11 cellular contexts compared by ENCODE assay signal in genomic region chr10:29243750-29244149, GRCh38. TPM values are rescaled to one million over a fixed set of nuclear protein-coding genes. Genes with fewer than 3 reads are reported as not detected.
DNase-seq lines count a peak whose midpoint lies in the region; ATAC-seq, FAIRE-seq and TF ChIP-seq lines count a peak whose summit lies in the region.
"Had no signal": no experiment of that assay in that cellular context is flagged by ENCODE, and none has a peak within 500 bp of the region (broad histone marks: within the 10 kb centered on the region; RNA-seq: fewer than 3 reads in every experiment).

No MANE protein-coding gene starts in this region.

- no peak for DNase-seq in AG04449 (ENCODE audit: low read depth, low spot score)
- no peak for DNase-seq in GM20000 (ENCODE audit: low spot score)
- DNase-seq in WTC11 (ENCODE audit: low spot score): peak; percentile 47
- no peak for DNase-seq in keratinocyte (ENCODE audit: low read depth, low spot score)
- DNase-seq in globus pallidus (ENCODE audit: low spot score): no peak
- DNase-seq in T-helper 2 cell treated with Interferon-gamma antibody and Interleukin-4, amounts not matched to agents 5 μg/mL and 100 μg/mL, for 36 hours (ENCODE audit: low spot score): no peak
- DNase-seq: activated CD8-positive, alpha-beta memory T cell treated with anti-CD3 and anti-CD28 coated beads, Interleukin-2, amount 50 U/mL, for 48 hours; effector memory CD4-positive, alpha-beta T cell; MV-4-11 had no signal

- H3K9ac ChIP-seq in keratinocyte (ENCODE audit: control insufficient read depth, extremely low read depth, insufficient read depth, low read length): no peak overlapping the region

- dilution Hi-C loops in keratinocyte (cut with MboI; ENCODE audit: extremely low pct_ligation_motif_present, low sequenced_read_pairs): no loop called here

- no peaks in the 10 kb centered on the region for H3K4me1 ChIP-seq in keratinocyte (ENCODE audit: control insufficient read depth, extremely low read depth, insufficient read depth, low read length)

- no peaks in the 10 kb centered on the region for H3K79me2 ChIP-seq in keratinocyte (ENCODE audit: control insufficient read depth, insufficient read depth, low read length)

- TF ChIP-seq CTCF in AG04449 (IDR thresholded peaks at IDR 0.05; ENCODE audit: insufficient read depth, low read length, missing control alignments) (peak; percentile 22), GM20000 (IDR thresholded peaks at IDR 0.05; ENCODE audit: extremely low read depth, missing control alignments) (peak; percentile 10), WTC11 (IDR thresholded peaks at IDR 0.05) (peak; percentile 33), keratinocyte (optimal IDR thresholded peaks at IDR 0.05 in 1 of 3, IDR thresholded peaks at IDR 0.05 in 1 of 3, conservative IDR thresholded peaks at IDR 0.05 in 1 of 3; ENCODE audit: extremely low read depth in 1 of 3, insufficient read depth in 2 of 3, low read length in 3 of 3) (peak; percentile 56 to 65 (median 62))

- no peaks in the 10 kb centered on the region for H3K36me3 Mint-ChIP-seq in WTC11
- H3K36me3 Mint-ChIP-seq in T-helper 2 cell treated with Interferon-gamma antibody and Interleukin-4, amounts not matched to agents 5 μg/mL and 100 μg/mL, for 36 hours (ENCODE audit: low read depth): no peaks in the 10 kb centered on the region

- POLR2A ChIA-PET in AG04449 (lab: Yijun Ruan, JAX): no interaction called here
- POLR2A ChIA-PET in WTC11 (lab: Charles Lee): interaction anchor here (0.5 to 0.7 kb wide), 2 partner anchors 9 to 10 kb away, joined by 3 read pairs; no protein-coding TSS in a partner anchor

- H3K27ac ChIP-seq in keratinocyte (ENCODE audit: control insufficient read depth, insufficient read depth, low read length): no peak overlapping the region

- H3K4me2 ChIP-seq in keratinocyte (ENCODE audit: control insufficient read depth, extremely low read depth, insufficient read depth, low read depth, low read length): no peak overlapping the region

- no peaks in the 10 kb centered on the region for H3K36me3 ChIP-seq in keratinocyte (ENCODE audit: control insufficient read depth in 2 of 2, extremely low read depth in 1 of 2, insufficient read depth in 2 of 2, low read length in 2 of 2)

- H2AFZ ChIP-seq in keratinocyte (ENCODE audit: control insufficient read depth, low read length): no peak overlapping the region

- no peak overlapping the region for H3K4me3 Mint-ChIP-seq in WTC11
- no peak overlapping the region for H3K4me3 Mint-ChIP-seq in T-helper 2 cell treated with Interferon-gamma antibody and Interleukin-4, amounts not matched to agents 5 μg/mL and 100 μg/mL, for 36 hours

- H3K9me1 ChIP-seq in keratinocyte (ENCODE audit: control insufficient read depth, extremely low read depth, insufficient read depth, low read length): no peaks in the 10 kb centered on the region

- H3K27me3 Mint-ChIP-seq in WTC11 (ENCODE audit: low read depth): no peaks in the 10 kb centered on the region
- H3K27me3 Mint-ChIP-seq in T-helper 2 cell treated with Interferon-gamma antibody and Interleukin-4, amounts not matched to agents 5 μg/mL and 100 μg/mL, for 36 hours (ENCODE audit: low read depth): no peaks in the 10 kb centered on the region

- H3K27ac Mint-ChIP-seq in WTC11: no peak overlapping the region
- H3K27ac Mint-ChIP-seq in T-helper 2 cell treated with Interferon-gamma antibody and Interleukin-4, amounts not matched to agents 5 μg/mL and 100 μg/mL, for 36 hours: no peak overlapping the region

- peaks cover 3% of the 10 kb centered on the region for H3K27me3 ChIP-seq in keratinocyte (ENCODE audit: control insufficient read depth, extremely low read depth, insufficient read depth, low read length)

- peaks cover 2% of the 10 kb centered on the region; the same call in 1 of the 2 replicates for H3K4me1 Mint-ChIP-seq in WTC11
- no peaks in the 10 kb centered on the region for H3K4me1 Mint-ChIP-seq in T-helper 2 cell treated with Interferon-gamma antibody and Interleukin-4, amounts not matched to agents 5 μg/mL and 100 μg/mL, for 36 hours (ENCODE audit: low read depth)

- H3K9me3 Mint-ChIP-seq in WTC11: 0 out of 2 replicates have a peak, but pooled peaks cover 3% of the 10 kb centered on the region
- no peaks in the 10 kb centered on the region for H3K9me3 Mint-ChIP-seq in T-helper 2 cell treated with Interferon-gamma antibody and Interleukin-4, amounts not matched to agents 5 μg/mL and 100 μg/mL, for 36 hours

- CTCF ChIA-PET in AG04449 (lab: Yijun Ruan, JAX) (interaction anchor here (0.6 to 3.0 kb wide), 9 partner anchors 9 to 581 kb away, joined by 3 to 19 read pairs (median 3); no protein-coding TSS in a partner anchor), WTC11 (lab: Charles Lee) (interaction anchor here (0.6 to 1.9 kb wide), 7 partner anchors 10 to 580 kb away, joined by 3 to 10 read pairs (median 3); no protein-coding TSS in a partner anchor)

- no peaks in the 10 kb centered on the region for H4K20me1 ChIP-seq in keratinocyte (ENCODE audit: control insufficient read depth, extremely low read depth, insufficient read depth, low read length)

- no peaks in the 10 kb centered on the region for H3K9me3 ChIP-seq in keratinocyte (ENCODE audit: control insufficient read depth, low read depth, low read length)

- peak; percentile 72 for ATAC-seq in WTC11
- no peak for ATAC-seq in HG03039 (IDR thresholded peaks at IDR 0.05; ENCODE audit: unreplicated experiment)
- no peak for ATAC-seq in GM19452 (IDR thresholded peaks at IDR 0.05; ENCODE audit: unreplicated experiment)

- FAIRE-seq in keratinocyte (lab: Jason Lieb, UNC): no peak

- no peak overlapping the region for H3K4me3 ChIP-seq in AG04449 (ENCODE audit: low read depth, low read length)
- no peak overlapping the region for H3K4me3 ChIP-seq in keratinocyte (ENCODE audit: control insufficient read depth in 2 of 3, extremely low read depth in 1 of 3, insufficient read depth in 2 of 3, low read depth in 1 of 3, low read length in 3 of 3)

TF ChIP-seq in WTC11, 78 proteins besides CTCF, POLR2A, EP300 and RAD21 (continues in another document):
- no peak for TF ChIP-seq ZNF532 (CRISPR knock-in tag; IDR thresholded peaks at IDR 0.05; ENCODE audit: borderline replicate concordance)
- TF ChIP-seq E2F4 (CRISPR knock-in tag; IDR thresholded peaks at IDR 0.05; ENCODE audit: borderline replicate concordance, low read depth): no peak
- TF ChIP-seq HMGXB4 (CRISPR knock-in tag; IDR thresholded peaks at IDR 0.05): no peak

RNA-seq across cellular contexts. Expression of gene LYZL1, which starts 45.1 kb away (rescaled TPM):
- not detected in 3 replicates for total RNA-seq in WTC11 (2021)
- not detected in 3 replicates for polyA plus RNA-seq in keratinocyte
- not detected for polyA plus RNA-seq in keratinocyte (2011; ENCODE audit: low read depth)
- polyA plus RNA-seq in keratinocyte (2011; cell fraction: cytosol; rRNA removed): not detected in 2 replicates
- polyA plus RNA-seq in keratinocyte (2011; cell fraction: nucleus; rRNA removed): not detected in 2 replicates
- not detected in 2 replicates for polyA plus RNA-seq in keratinocyte (2012; ENCODE audit: low replicate concordance)
- polyA minus RNA-seq in keratinocyte: not detected in 3 replicates
- polyA minus RNA-seq in keratinocyte (2011; cell fraction: cytosol; rRNA and poly(A)+ RNA removed): not detected
- not detected in 2 replicates for polyA minus RNA-seq in keratinocyte (2011; cell fraction: nucleus; rRNA and poly(A)+ RNA removed)

Comparison
In these comparisons a context has a peak if more than half of its experiments do, and no peak if none do; other contexts are left out.
1. CTCF ChIP-seq: peak in every context shown above with its lines; median percentile 62 in keratinocyte; 33 in WTC11; 22 in AG04449; 10 in GM20000.